Comparison of ENCODE assay signal across 8 cellular contexts in the genomic region with DNA sequence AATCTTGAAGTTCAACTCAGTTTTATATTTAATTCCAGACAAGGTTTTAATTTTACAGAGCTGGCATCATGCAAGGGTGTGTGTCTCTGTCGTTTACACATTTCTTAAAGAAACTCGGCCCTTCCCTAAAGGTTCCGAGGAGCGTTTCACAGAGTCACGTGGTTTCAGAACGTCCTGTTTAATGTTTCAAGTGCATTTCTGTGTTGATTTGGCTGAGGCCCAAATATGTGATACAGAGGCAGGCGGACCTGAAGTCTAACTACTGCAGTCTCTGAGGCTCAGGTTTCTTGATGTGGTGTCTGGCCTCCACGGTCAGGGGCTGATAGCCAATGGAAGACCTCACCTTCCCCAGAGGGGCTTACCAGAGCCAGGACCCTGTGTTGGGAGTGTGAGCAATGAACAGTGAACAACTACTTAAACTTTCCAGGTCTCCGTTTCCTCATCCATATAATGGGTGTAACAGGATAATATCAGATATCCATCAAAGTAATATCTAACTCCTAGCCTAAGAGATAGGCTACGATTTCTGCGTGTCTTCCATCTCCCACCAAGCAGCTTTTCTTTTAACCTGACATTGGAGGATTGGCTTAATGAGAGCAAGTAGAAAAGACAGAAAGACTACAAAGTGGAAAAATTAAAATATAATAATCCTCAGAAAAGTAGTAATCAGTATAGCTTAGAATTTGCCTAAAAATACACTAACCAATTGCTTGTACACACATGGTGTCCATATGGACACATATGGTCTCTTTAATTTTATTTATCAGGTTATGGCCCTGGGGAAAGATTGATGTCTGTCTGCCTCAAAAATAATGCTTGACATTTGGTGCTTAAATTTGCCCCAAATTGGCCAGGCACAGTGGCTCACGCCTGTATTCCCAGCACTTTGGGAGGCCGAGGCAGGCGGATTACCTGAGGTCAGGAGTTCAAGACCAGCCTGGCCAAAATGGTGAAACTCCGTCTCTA. TPM values are rescaled to one million over a fixed set of nuclear protein-coding genes. Genes with fewer than 3 reads are reported as not detected.
DNase-seq lines count a peak whose midpoint lies in the region; ATAC-seq, FAIRE-seq and TF ChIP-seq lines count a peak whose summit lies in the region.

No MANE protein-coding gene starts in this region.

- TF ChIP-seq RAD21 in A549 (conservative IDR thresholded peaks at IDR 0.05 in 1 of 2, IDR thresholded peaks at IDR 0.05 in 1 of 2) = no peak

- peak overlapping the region; percentile 55 for H3K4me3 ChIP-seq in A549
- H3K4me3 ChIP-seq in GM12875 (ENCODE audit: low read depth, low read length) = peak overlapping the region; percentile 39
- peak overlapping the region; percentile 62 for H3K4me3 ChIP-seq in OCI-LY1 (ENCODE audit: low read depth, low read length, poor library complexity, severe bottlenecking)
- peak overlapping the region; percentile 60 for H3K4me3 ChIP-seq in choroid plexus epithelial cell (ENCODE audit: low read depth, low read length)
- peak overlapping the region; percentile 68 to 96 for H3K4me3 ChIP-seq in muscle layer of duodenum (ENCODE audit: low read depth in 1 of 2, low read length in 2 of 2)

- DNase-seq in A549 (ENCODE audit: low read depth in 1 of 2, low spot score in 1 of 2) = peak in 1 of 2 experiments; percentile 43
- peak; percentile 78 for DNase-seq in choroid plexus epithelial cell (ENCODE audit: low read depth)
- DNase-seq in activated CD4-positive, CD25-positive, alpha-beta regulatory T cell treated with anti-CD3 and anti-CD28 coated beads, Interleukin-2, amount 50 U/mL, for 72 hours = no peak
- no peak for DNase-seq in NCI-H2081 treated with DMSO at 0.1 percent for 48 hours (lab: John Stamatoyannopoulos, UW)

- H3K9ac ChIP-seq in OCI-LY1 (ENCODE audit: low read length) = peak overlapping the region; percentile 55; the same call in 1 of the 2 replicates

- no peak for TF ChIP-seq EP300 in A549 (IDR thresholded peaks at IDR 0.05)

- H3K79me2 ChIP-seq in OCI-LY1 (ENCODE audit: insufficient read depth, low read length) = no peaks in the 10 kb centered on the region

- H3K4me1 ChIP-seq in A549 = peaks cover 40% of the 10 kb centered on the region
- peaks cover 30% of the 10 kb centered on the region for H3K4me1 ChIP-seq in OCI-LY1 (ENCODE audit: insufficient read depth, low read length, severe bottlenecking)
- peaks cover 5 to 18% of the 10 kb centered on the region in 2 donors for H3K4me1 ChIP-seq in muscle layer of duodenum (ENCODE audit: control insufficient read depth in 1 of 2, insufficient read depth in 2 of 2, low read length in 2 of 2)

- no peak for TF ChIP-seq CTCF in A549 (IDR thresholded peaks at IDR 0.05)
- TF ChIP-seq CTCF in GM12875 (IDR thresholded peaks at IDR 0.05; ENCODE audit: borderline replicate concordance, insufficient read depth, low read depth, low read length) = no peak
- no peak for TF ChIP-seq CTCF in OCI-LY1 (IDR thresholded peaks at IDR 0.05; ENCODE audit: low read length)
- no peak for TF ChIP-seq CTCF in choroid plexus epithelial cell (conservative IDR thresholded peaks at IDR 0.05; ENCODE audit: low read depth, low read length)

- no peaks in the 10 kb centered on the region for H3K36me3 ChIP-seq in OCI-LY1 (ENCODE audit: insufficient read depth, low read length)
- no peaks in the 10 kb centered on the region for H3K36me3 ChIP-seq in muscle layer of duodenum (ENCODE audit: control insufficient read depth in 1 of 2, insufficient read depth in 2 of 2, low read length in 2 of 2)

- H3K27me3 ChIP-seq in OCI-LY1 (ENCODE audit: insufficient read depth, low read length) (0 out of 2 replicates have a peak, but pooled peaks cover 4% of the 10 kb centered on the region), muscle layer of duodenum (ENCODE audit: low read depth, low read length) (no peaks in the 10 kb centered on the region)

- no peak overlapping the region for H2AFZ ChIP-seq in OCI-LY1 (ENCODE audit: low read length)

- H3K27ac ChIP-seq in A549 (peak overlapping the region; percentile 83 to 88), OCI-LY1 (ENCODE audit: low read depth, low read length, poor library complexity, severe bottlenecking) (no peak overlapping the region), muscle layer of duodenum (ENCODE audit: low read length) (no peak overlapping the region)

- H3K9me3 ChIP-seq in A549 = no peaks in the 10 kb centered on the region
- H3K9me3 ChIP-seq in OCI-LY1 (ENCODE audit: low read length) = no peaks in the 10 kb centered on the region
- no peaks in the 10 kb centered on the region for H3K9me3 ChIP-seq in muscle layer of duodenum (ENCODE audit: control insufficient read depth in 1 of 2, low read length in 2 of 2)

- CTCF ChIA-PET in A549 (lab: Yijun Ruan, JAX) = no interaction called here

- TF ChIP-seq POLR2A in A549 (IDR thresholded peaks at IDR 0.05; ENCODE audit: low read length) = no peak

- H3K4me2 ChIP-seq in A549 (peak overlapping the region; percentile 92), OCI-LY1 (ENCODE audit: low read length) (peak overlapping the region; percentile 95)

- H4K20me1 ChIP-seq in OCI-LY1 (ENCODE audit: insufficient read depth, low read length) = no peaks in the 10 kb centered on the region

- H3K9me2 ChIP-seq in OCI-LY1 (ENCODE audit: low read depth, low read length) = no peaks in the 10 kb centered on the region

- H3F3A ChIP-seq in OCI-LY1 (ENCODE audit: insufficient read depth, low read length) = no peaks in the 10 kb centered on the region

- POLR2A ChIA-PET in A549 (lab: Yijun Ruan, JAX) = no interaction called here

- WGBS in A549 (ENCODE audit: missing lambda C conversion rate) = 52% methylated on average over 15 of the region's 15 CpGs

- FAIRE-seq in A549 (lab: Jason Lieb, UNC) = no peak

- peak; percentile 9 to 40; a peak in 4 of 6 replicates for ATAC-seq in A549
- no peak for ATAC-seq in GM18498 (IDR thresholded peaks at IDR 0.05; ENCODE audit: unreplicated experiment)

TF ChIP-seq in A549, 52 proteins besides CTCF, POLR2A, EP300 and RAD21:
- TF ChIP-seq, protein P1, sequence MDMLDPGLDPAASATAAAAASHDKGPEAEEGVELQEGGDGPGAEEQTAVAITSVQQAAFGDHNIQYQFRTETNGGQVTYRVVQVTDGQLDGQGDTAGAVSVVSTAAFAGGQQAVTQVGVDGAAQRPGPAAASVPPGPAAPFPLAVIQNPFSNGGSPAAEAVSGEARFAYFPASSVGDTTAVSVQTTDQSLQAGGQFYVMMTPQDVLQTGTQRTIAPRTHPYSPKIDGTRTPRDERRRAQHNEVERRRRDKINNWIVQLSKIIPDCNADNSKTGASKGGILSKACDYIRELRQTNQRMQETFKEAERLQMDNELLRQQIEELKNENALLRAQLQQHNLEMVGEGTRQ (IDR thresholded peaks at IDR 0.05) = peak; percentile 69
- TF ChIP-seq KDM5A (IDR thresholded peaks at IDR 0.05) (no peak), EHF (CRISPR knock-in tag; IDR thresholded peaks at IDR 0.05) (no peak)
- TF ChIP-seq, protein P2, sequence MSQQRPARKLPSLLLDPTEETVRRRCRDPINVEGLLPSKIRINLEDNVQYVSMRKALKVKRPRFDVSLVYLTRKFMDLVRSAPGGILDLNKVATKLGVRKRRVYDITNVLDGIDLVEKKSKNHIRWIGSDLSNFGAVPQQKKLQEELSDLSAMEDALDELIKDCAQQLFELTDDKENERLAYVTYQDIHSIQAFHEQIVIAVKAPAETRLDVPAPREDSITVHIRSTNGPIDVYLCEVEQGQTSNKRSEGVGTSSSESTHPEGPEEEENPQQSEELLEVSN (IDR thresholded peaks at IDR 0.05; ENCODE audit: borderline replicate concordance, low read depth) = no peak
- TF ChIP-seq, protein P3, sequence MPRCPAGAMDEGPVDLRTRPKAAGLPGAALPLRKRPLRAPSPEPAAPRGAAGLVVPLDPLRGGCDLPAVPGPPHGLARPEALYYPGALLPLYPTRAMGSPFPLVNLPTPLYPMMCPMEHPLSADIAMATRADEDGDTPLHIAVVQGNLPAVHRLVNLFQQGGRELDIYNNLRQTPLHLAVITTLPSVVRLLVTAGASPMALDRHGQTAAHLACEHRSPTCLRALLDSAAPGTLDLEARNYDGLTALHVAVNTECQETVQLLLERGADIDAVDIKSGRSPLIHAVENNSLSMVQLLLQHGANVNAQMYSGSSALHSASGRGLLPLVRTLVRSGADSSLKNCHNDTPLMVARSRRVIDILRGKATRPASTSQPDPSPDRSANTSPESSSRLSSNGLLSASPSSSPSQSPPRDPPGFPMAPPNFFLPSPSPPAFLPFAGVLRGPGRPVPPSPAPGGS (IDR thresholded peaks at IDR 0.05) = no peak

RNA-seq across cellular contexts. Expression of a gene that starts 50.0 kb away (rescaled TPM):
- polyA plus RNA-seq in A549 (2011; rRNA removed) (0.92 and 1.0 TPM in 2 replicates), A549 (2017; fragmentation: RNase III; extraction: RNeasy Plus Mini Kit Qiagen cat#74134 plus additional on column Dnase treatment) (1.0 to 1.4 TPM (median 1.2 TPM) in 3 replicates)
- 0.14 and 0.29 TPM in 2 replicates for polyA plus RNA-seq in A549 (2012; cell fraction: cytosol; rRNA removed)
- 0.32 and 0.44 TPM in 2 replicates for polyA plus RNA-seq in A549 (2012; cell fraction: nucleus; rRNA removed)
- 5.2 and 6.1 TPM in 2 replicates for polyA minus RNA-seq in A549 (2011; rRNA and poly(A)+ RNA removed)

Comparison
In these comparisons a context has a peak if more than half of its experiments do, and no peak if none do; other contexts are left out.
1. H3K27ac ChIP-seq: peak in A549 (2 of 2); none in OCI-LY1 (single experiment) and muscle layer of duodenum (single experiment).
2. Peak in every context shown above with its lines, with median percentiles within 50 percentile points of each other: H3K4me3 ChIP-seq.